ENCODE assay signal across 1 cellular context in genomic region chr19:38374332-38375097, GRCh38.
TF ChIP-seq lines count a peak whose summit lies in the region.

Gene PSMD8, plus strand, starts transcription at chr19:38374571. Its CDS starts 31 bp downstream, at chr19:38374602.

TF ChIP-seq in HepG2, 621 proteins besides CTCF, POLR2A, EP300 and RAD21 (continued from another document and continues in another):
- TF ChIP-seq BHLHE40 (IDR thresholded peaks at IDR 0.05; ENCODE audit: low read length) = no peak
- TF ChIP-seq MTERF4 (CRISPR knock-in tag; IDR thresholded peaks at IDR 0.05) = 0 out of 2 replicates have a peak, but pooled peaks have one; percentile 69
- TF ChIP-seq NR2C2 (CRISPR knock-in tag; IDR thresholded peaks at IDR 0.05; ENCODE audit: borderline replicate concordance) = peak; percentile 94
- no peak; the same call in 1 of the 2 replicates for TF ChIP-seq NCOA2 (CRISPR knock-in tag; IDR thresholded peaks at IDR 0.05)
- TF ChIP-seq PRPF4 (IDR thresholded peaks at IDR 0.05; ENCODE audit: low read depth, low read length, poor library complexity, severe bottlenecking) = no peak
- peak; percentile 9 for TF ChIP-seq ZNF143 (CRISPR knock-in tag; IDR thresholded peaks at IDR 0.05)
- TF ChIP-seq RFX5 (IDR thresholded peaks at IDR 0.05; ENCODE audit: low read depth, low read length) = peak; percentile 8; the same call in 1 of the 2 replicates
- no peak for TF ChIP-seq PTBP1 (IDR thresholded peaks at IDR 0.05; ENCODE audit: low read depth, low read length, poor library complexity, severe bottlenecking)
- 0 out of 2 replicates have a peak, but pooled peaks have one; percentile 20 for TF ChIP-seq ZFP41 (CRISPR knock-in tag; IDR thresholded peaks at IDR 0.05; ENCODE audit: borderline replicate concordance)
- TF ChIP-seq ZNF552 (CRISPR knock-in tag; IDR thresholded peaks at IDR 0.05; ENCODE audit: borderline replicate concordance) = peak; percentile 79; the same call in 1 of the 2 replicates
- TF ChIP-seq RCOR2 (CRISPR knock-in tag; IDR thresholded peaks at IDR 0.05) = peak; percentile 56; the same call in 1 of the 2 replicates
- TF ChIP-seq HHEX (CRISPR knock-in tag; IDR thresholded peaks at IDR 0.05) = no peak
- TF ChIP-seq, protein P1, sequence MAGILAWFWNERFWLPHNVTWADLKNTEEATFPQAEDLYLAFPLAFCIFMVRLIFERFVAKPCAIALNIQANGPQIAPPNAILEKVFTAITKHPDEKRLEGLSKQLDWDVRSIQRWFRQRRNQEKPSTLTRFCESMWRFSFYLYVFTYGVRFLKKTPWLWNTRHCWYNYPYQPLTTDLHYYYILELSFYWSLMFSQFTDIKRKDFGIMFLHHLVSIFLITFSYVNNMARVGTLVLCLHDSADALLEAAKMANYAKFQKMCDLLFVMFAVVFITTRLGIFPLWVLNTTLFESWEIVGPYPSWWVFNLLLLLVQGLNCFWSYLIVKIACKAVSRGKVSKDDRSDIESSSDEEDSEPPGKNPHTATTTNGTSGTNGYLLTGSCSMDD (CRISPR knock-in tag; IDR thresholded peaks at IDR 0.05) = 0 out of 2 replicates have a peak, but pooled peaks have one; percentile 20
- no peak for TF ChIP-seq PRDM15 (CRISPR knock-in tag; IDR thresholded peaks at IDR 0.05)
- no peak for TF ChIP-seq ZNF878 (CRISPR knock-in tag; IDR thresholded peaks at IDR 0.05)
- TF ChIP-seq ATF2 (CRISPR knock-in tag; IDR thresholded peaks at IDR 0.05) = no peak; the same call in 1 of the 2 replicates
- TF ChIP-seq ZNF879 (CRISPR knock-in tag; IDR thresholded peaks at IDR 0.05) = no peak
- TF ChIP-seq HNF4A (CRISPR knock-in tag; IDR thresholded peaks at IDR 0.05) = no peak
- TF ChIP-seq SOX5 (CRISPR knock-in tag; IDR thresholded peaks at IDR 0.05; ENCODE audit: borderline replicate concordance) = peak; percentile 31; the same call in 1 of the 2 replicates
- TF ChIP-seq RFX1 (IDR thresholded peaks at IDR 0.05) = no peak
- TF ChIP-seq UBTF (CRISPR knock-in tag; IDR thresholded peaks at IDR 0.05) = peak; percentile 96
- TF ChIP-seq, protein P2, sequence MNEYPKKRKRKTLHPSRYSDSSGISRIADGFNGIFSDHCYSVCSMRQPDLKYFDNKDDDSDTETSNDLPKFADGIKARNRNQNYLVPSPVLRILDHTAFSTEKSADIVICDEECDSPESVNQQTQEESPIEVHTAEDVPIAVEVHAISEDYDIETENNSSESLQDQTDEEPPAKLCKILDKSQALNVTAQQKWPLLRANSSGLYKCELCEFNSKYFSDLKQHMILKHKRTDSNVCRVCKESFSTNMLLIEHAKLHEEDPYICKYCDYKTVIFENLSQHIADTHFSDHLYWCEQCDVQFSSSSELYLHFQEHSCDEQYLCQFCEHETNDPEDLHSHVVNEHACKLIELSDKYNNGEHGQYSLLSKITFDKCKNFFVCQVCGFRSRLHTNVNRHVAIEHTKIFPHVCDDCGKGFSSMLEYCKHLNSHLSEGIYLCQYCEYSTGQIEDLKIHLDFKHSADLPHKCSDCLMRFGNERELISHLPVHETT (CRISPR knock-in tag; conservative IDR thresholded peaks at IDR 0.05) = no peak; the same call in 1 of the 2 replicates
- peak; percentile 64; the same call in 1 of the 2 replicates for TF ChIP-seq ZNF335 (CRISPR knock-in tag; IDR thresholded peaks at IDR 0.05)
- 0 out of 2 replicates have a peak, but pooled peaks have one; percentile 50 for TF ChIP-seq GPN1 (CRISPR knock-in tag; IDR thresholded peaks at IDR 0.05; ENCODE audit: borderline replicate concordance)
- no peak for TF ChIP-seq E2F5 (CRISPR knock-in tag; conservative IDR thresholded peaks at IDR 0.05)
- no peak for TF ChIP-seq ZNF234 (CRISPR knock-in tag; conservative IDR thresholded peaks at IDR 0.05)
- TF ChIP-seq HOXA5 (CRISPR knock-in tag; IDR thresholded peaks at IDR 0.05) = no peak
- TF ChIP-seq, protein P3, sequence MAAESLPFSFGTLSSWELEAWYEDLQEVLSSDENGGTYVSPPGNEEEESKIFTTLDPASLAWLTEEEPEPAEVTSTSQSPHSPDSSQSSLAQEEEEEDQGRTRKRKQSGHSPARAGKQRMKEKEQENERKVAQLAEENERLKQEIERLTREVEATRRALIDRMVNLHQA (CRISPR knock-in tag; IDR thresholded peaks at IDR 0.05) = no peak
- TF ChIP-seq, protein P4, sequence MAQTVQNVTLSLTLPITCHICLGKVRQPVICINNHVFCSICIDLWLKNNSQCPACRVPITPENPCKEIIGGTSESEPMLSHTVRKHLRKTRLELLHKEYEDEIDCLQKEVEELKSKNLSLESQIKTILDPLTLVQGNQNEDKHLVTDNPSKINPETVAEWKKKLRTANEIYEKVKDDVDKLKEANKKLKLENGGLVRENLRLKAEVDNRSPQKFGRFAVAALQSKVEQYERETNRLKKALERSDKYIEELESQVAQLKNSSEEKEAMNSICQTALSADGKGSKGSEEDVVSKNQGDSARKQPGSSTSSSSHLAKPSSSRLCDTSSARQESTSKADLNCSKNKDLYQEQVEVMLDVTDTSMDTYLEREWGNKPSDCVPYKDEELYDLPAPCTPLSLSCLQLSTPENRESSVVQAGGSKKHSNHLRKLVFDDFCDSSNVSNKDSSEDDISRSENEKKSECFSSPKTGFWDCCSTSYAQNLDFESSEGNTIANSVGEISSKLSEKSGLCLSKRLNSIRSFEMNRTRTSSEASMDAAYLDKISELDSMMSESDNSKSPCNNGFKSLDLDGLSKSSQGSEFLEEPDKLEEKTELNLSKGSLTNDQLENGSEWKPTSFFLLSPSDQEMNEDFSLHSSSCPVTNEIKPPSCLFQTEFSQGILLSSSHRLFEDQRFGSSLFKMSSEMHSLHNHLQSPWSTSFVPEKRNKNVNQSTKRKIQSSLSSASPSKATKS (CRISPR knock-in tag; IDR thresholded peaks at IDR 0.05) = no peak; the same call in 1 of the 2 replicates
- TF ChIP-seq ZSCAN12 (CRISPR knock-in tag; IDR thresholded peaks at IDR 0.05) = no peak; the same call in 1 of the 2 replicates
- TF ChIP-seq SSRP1 (CRISPR knock-in tag; IDR thresholded peaks at IDR 0.05) = no peak
- no peak for TF ChIP-seq ZFP36 (IDR thresholded peaks at IDR 0.05; ENCODE audit: borderline replicate concordance, low read depth, low read length, partially characterized antibody)
- TF ChIP-seq NFKB2 (CRISPR knock-in tag; IDR thresholded peaks at IDR 0.05; ENCODE audit: borderline replicate concordance) = peak; percentile 93; the same call in 1 of the 2 replicates
- TF ChIP-seq, protein P5, sequence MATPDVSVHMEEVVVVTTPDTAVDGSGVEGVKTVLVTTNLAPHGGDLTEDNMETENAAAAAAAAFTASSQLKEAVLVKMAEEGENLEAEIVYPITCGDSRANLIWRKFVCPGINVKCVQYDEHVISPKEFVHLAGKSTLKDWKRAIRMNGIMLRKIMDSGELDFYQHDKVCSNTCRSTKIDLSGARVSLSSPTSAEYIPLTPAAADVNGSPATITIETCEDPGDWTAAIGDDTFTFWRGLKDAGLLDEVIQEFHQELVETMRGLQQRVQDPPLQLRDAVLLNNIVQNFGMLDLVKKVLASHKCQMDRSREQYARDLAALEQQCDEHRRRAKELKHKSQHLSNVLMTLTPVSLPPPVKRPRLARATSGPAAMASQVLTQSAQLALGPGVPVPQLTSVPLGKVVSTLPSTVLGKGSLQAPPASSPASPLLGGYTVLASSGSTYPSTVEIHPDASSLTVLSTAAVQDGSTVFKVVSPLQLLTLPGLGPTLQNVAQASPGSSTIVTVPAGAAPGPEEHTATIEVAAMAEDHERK (CRISPR knock-in tag; IDR thresholded peaks at IDR 0.05; ENCODE audit: low read depth) = peak; percentile 85
- TF ChIP-seq ZNF674 (CRISPR knock-in tag; IDR thresholded peaks at IDR 0.05; ENCODE audit: low read depth) = peak; percentile 61; the same call in 1 of the 2 replicates
- TF ChIP-seq ZNF317 (CRISPR knock-in tag; IDR thresholded peaks at IDR 0.05) = peak; percentile 75
- TF ChIP-seq ZBTB3 (CRISPR knock-in tag; IDR thresholded peaks at IDR 0.05; ENCODE audit: borderline replicate concordance, low read depth) = 0 out of 2 replicates have a peak, but pooled peaks have one; percentile 81
- peak; percentile 72; the same call in 1 of the 2 replicates for TF ChIP-seq HES4 (CRISPR knock-in tag; IDR thresholded peaks at IDR 0.05; ENCODE audit: borderline replicate concordance)
- no peak for TF ChIP-seq BRCA1 (CRISPR knock-in tag; IDR thresholded peaks at IDR 0.05)
- TF ChIP-seq FOXC1 (CRISPR knock-in tag; IDR thresholded peaks at IDR 0.05; ENCODE audit: borderline replicate concordance) = peak; percentile 82; the same call in 1 of the 2 replicates
- TF ChIP-seq RARG (CRISPR knock-in tag; IDR thresholded peaks at IDR 0.05; ENCODE audit: low read depth) = 0 out of 2 replicates have a peak, but pooled peaks have one; percentile 47
- 0 out of 2 replicates have a peak, but pooled peaks have one; percentile 49 for TF ChIP-seq ZBTB33 (CRISPR knock-in tag; IDR thresholded peaks at IDR 0.05)
